Comparison of ENCODE assay signal across 28 cellular contexts in the genomic region with DNA sequence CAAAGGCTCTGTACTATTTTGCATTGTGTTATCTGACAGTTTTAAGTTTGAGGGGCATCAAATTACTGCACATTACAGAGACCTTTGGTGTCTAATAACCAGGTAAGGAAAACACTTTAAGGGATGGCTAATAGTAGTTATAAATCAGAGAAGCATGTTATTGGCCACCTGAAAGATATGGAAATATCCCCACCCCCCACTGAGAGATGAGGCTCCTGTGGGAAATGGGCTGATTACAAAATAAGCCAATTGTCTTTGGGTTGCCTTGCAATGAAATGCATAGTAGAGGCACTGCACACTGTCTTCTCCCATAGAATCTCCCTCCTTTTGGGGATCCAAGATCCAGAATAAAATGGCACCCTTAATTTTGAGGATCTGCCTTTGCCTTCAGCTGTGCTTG.
"Had no signal": no experiment of that assay in that cellular context is flagged by ENCODE, and none has a peak within 500 bp of the region (broad histone marks: within the 10 kb centered on the region; RNA-seq: fewer than 3 reads in every experiment).

No MANE protein-coding gene starts in this region.

- H3K36me3 ChIP-seq: colonic mucosa, esophagus muscularis mucosa, esophagus squamous epithelium, gastrocnemius medialis, gastroesophageal sphincter, heart left ventricle, heart right ventricle had no signal

- ATAC-seq: effector memory CD8-positive, alpha-beta T cell; esophagus mucosa; foreskin keratinocyte; gastrocnemius medialis; gastroesophageal sphincter; heart left ventricle; heart right ventricle had no signal

- FAIRE-seq: colon, endometrium, endothelial cell of umbilical vein, frontal cortex had no signal

- H3K9me3 ChIP-seq: colonic mucosa had no signal

- DNase-seq: colonic mucosa; cortex of kidney; dermis blood vessel endothelial cell; dorsolateral prefrontal cortex; effector CD4-positive, alpha-beta T cell; effector CD8-positive, alpha-beta T cell; effector memory CD4-positive, alpha-beta T cell; effector memory CD8-positive, alpha-beta T cell; endodermal cell; erythroblast; esophagus squamous epithelium; foreskin fibroblast; foreskin keratinocyte; foreskin melanocyte; gastrocnemius medialis; glutamatergic neuron; head of caudate nucleus; heart left ventricle; heart right ventricle had no signal

- H3K4me3 ChIP-seq: colonic mucosa, coronary artery, dorsolateral prefrontal cortex, esophagus muscularis mucosa, esophagus squamous epithelium, gastrocnemius medialis, gastroesophageal sphincter, heart left ventricle, heart right ventricle had no signal

- H3K27me3 ChIP-seq: colonic mucosa, esophagus muscularis mucosa, foreskin keratinocyte, heart left ventricle had no signal

- H3K4me1 ChIP-seq: colonic mucosa, esophagus muscularis mucosa, esophagus squamous epithelium, foreskin keratinocyte, gastrocnemius medialis, gastroesophageal sphincter, heart left ventricle, heart right ventricle had no signal

- H3K27ac ChIP-seq: colonic mucosa, coronary artery, dorsolateral prefrontal cortex, epithelial cell of prostate, esophagus muscularis mucosa, esophagus squamous epithelium, foreskin keratinocyte, gastrocnemius medialis, gastroesophageal sphincter, heart left ventricle, heart right ventricle had no signal
